In genomic region chr13:41053384-41053826, GRCh38 we compare ENCODE assay signal across 1 cellular context.
TF ChIP-seq lines count a peak whose summit lies in the region.

No MANE protein-coding gene starts in this region.

TF ChIP-seq in K562, 482 proteins besides CTCF, POLR2A, EP300 and RAD21:
- TF ChIP-seq SPI1 (IDR thresholded peaks at IDR 0.05; ENCODE audit: borderline replicate concordance, low read depth, low read length) (peak; percentile 89), HMBOX1 (IDR thresholded peaks at IDR 0.05) (no peak), CREB1 (IDR thresholded peaks at IDR 0.05) (no peak), CREB1 (CRISPR knock-in tag; IDR thresholded peaks at IDR 0.05) (no peak), CEBPB (tag; IDR thresholded peaks at IDR 0.05) (peak; percentile 89), CEBPG (CRISPR knock-in tag; IDR thresholded peaks at IDR 0.05) (no peak), CEBPG (tag; conservative IDR thresholded peaks at IDR 0.05 in 1 of 2, IDR thresholded peaks at IDR 0.05 in 1 of 2) (peak; percentile 37 to 54; a peak in 3 of 4 replicates)
